14 cellular contexts compared by ENCODE assay signal in genomic region chr2:32647180-32647651, GRCh38. TPM values are rescaled to one million over a fixed set of nuclear protein-coding genes. Genes with fewer than 3 reads are reported as not detected.
DNase-seq lines count a peak whose midpoint lies in the region; TF ChIP-seq lines count a peak whose summit lies in the region.
"Had no signal": no experiment of that assay in that cellular context is flagged by ENCODE, and none has a peak within 500 bp of the region (broad histone marks: within the 10 kb centered on the region; RNA-seq: fewer than 3 reads in every experiment).

No MANE protein-coding gene starts in this region.

- peaks cover 6% of the 10 kb centered on the region for H3K36me3 Mint-ChIP-seq in Calu3 (ENCODE audit: insufficient read depth, unreplicated experiment)

- H3K79me2 ChIP-seq in GM23248 (ENCODE audit: insufficient read depth), result no peaks in the 10 kb centered on the region

- no peak for TF ChIP-seq CTCF in Calu3 (IDR thresholded peaks at IDR 0.05; ENCODE audit: unreplicated experiment)

- H2AFZ ChIP-seq in GM23248, result no peak overlapping the region

- DNase-seq in GM23248, result peak; percentile 84
- peak; percentile 63 for DNase-seq in amniotic stem cell (lab: John Stamatoyannopoulos, UW)
- DNase-seq in fibroblast of the conjunctiva (ENCODE audit: low read depth), result peak; percentile 58
- DNase-seq in T-helper 1 cell, result no peak
- no peak for DNase-seq in KBM-7
- no peak for DNase-seq in Calu3
- DNase-seq in posterior vena cava (ENCODE audit: low spot score), result no peak
- DNase-seq: activated CD4-positive, alpha-beta T cell treated with anti-CD3 and anti-CD28 coated beads, Interleukin-2, amount 50 U/mL, for 1 hour; lower lobe of right lung; NCI-H1436; NCI-H526 had no signal

- no peak overlapping the region for H3K27ac Mint-ChIP-seq in Calu3 (ENCODE audit: unreplicated experiment)
- H3K27ac Mint-ChIP-seq: activated T-helper 17 cell treated with anti-CD3 and anti-CD28 coated beads, Interleukin-2, amount 50 U/mL, for 72 hours had no signal

- CTCF ChIA-PET in Calu3 (lab: Charles Lee), result no interaction called here

- BruUV-seq in Calu3 (replicated peaks; lab: Mats Ljungman, UMichigan), result no TSS peak

- H3K4me3 ChIP-seq in GM23248 (no peak overlapping the region), subcutaneous abdominal adipose tissue (ENCODE audit: low read depth in 1 of 5, low read length in 5 of 5) (no peak overlapping the region)
- H3K4me3 ChIP-seq: cardiac muscle cell, lower lobe of right lung had no signal

- no peak overlapping the region for H3K9ac ChIP-seq in GM23248
- peak overlapping the region in 1 of 5 donors; percentile 13 for H3K9ac ChIP-seq in subcutaneous abdominal adipose tissue (ENCODE audit: low read length in 5 of 5)

- H3F3A ChIP-seq in GM23248 (ENCODE audit: insufficient read depth), result peaks cover 4% of the 10 kb centered on the region; the same call in 1 of the 2 replicates

- H3K27me3 ChIP-seq in GM23248 (replicated peaks; ENCODE audit: insufficient read depth) (no peaks in the 10 kb centered on the region), subcutaneous abdominal adipose tissue (ENCODE audit: control insufficient read depth in 5 of 5, insufficient read depth in 4 of 5, low read length in 5 of 5) (no peaks in the 10 kb centered on the region)
- H3K27me3 ChIP-seq: cardiac muscle cell had no signal

- H3K27ac ChIP-seq in GM23248 (peak overlapping the region; percentile 44), subcutaneous abdominal adipose tissue (ENCODE audit: low read depth, low read length) (peak overlapping the region; percentile 67)
- H3K27ac ChIP-seq: cardiac muscle cell, lower lobe of right lung had no signal

- intact Hi-C loops in Calu3 (cut with micrococcal nuclease; ENCODE audit: unreplicated experiment) (no loop called here), posterior vena cava (cut with DNase I) (no loop called here)

- H3K4me1 ChIP-seq in GM23248 (ENCODE audit: insufficient read depth) (peaks cover 15% of the 10 kb centered on the region), subcutaneous abdominal adipose tissue (ENCODE audit: control insufficient read depth in 5 of 5, insufficient read depth in 5 of 5, low read length in 5 of 5) (peaks cover 0 to 10% (median 8%) of the 10 kb centered on the region in 5 donors)
- H3K4me1 ChIP-seq: lower lobe of right lung had no signal

- H3K9me3 Mint-ChIP-seq in Calu3 (ENCODE audit: low read depth, unreplicated experiment), result no peaks in the 10 kb centered on the region
- H3K9me3 Mint-ChIP-seq: activated T-helper 17 cell treated with anti-CD3 and anti-CD28 coated beads, Interleukin-2, amount 50 U/mL, for 72 hours had no signal

- H4K20me1 ChIP-seq in GM23248 (ENCODE audit: insufficient read depth), result no peaks in the 10 kb centered on the region

- in situ Hi-C loops in GM23248 (cut with MboI), result no loop called here
- in situ Hi-C loops in KBM-7 (cut with MboI; ENCODE audit: low pct_unique_long_range_greater_than_20kb, low sequenced_read_pairs), result no loop called here

- H3K9me3 ChIP-seq in GM23248 (ENCODE audit: low read depth) (no peaks in the 10 kb centered on the region), subcutaneous abdominal adipose tissue (ENCODE audit: control insufficient read depth in 5 of 5, low read length in 5 of 5) (no peaks in the 10 kb centered on the region)
- H3K9me3 ChIP-seq: lower lobe of right lung had no signal

- no peaks in the 10 kb centered on the region for H3K4me1 Mint-ChIP-seq in Calu3 (ENCODE audit: low read depth, unreplicated experiment)

- H3K4me3 Mint-ChIP-seq in Calu3 (ENCODE audit: low read depth, unreplicated experiment), result no peak overlapping the region
- H3K4me3 Mint-ChIP-seq: activated T-helper 17 cell treated with anti-CD3 and anti-CD28 coated beads, Interleukin-2, amount 50 U/mL, for 72 hours had no signal

- WGBS in GM23248 (ENCODE audit: low coverage in 1 of 2, low lambda C conversion rate in 2 of 2, missing lambda C conversion rate in 2 of 2), 2 experiments, result 51 to 62% methylated on average over 5 of the region's 5 CpGs

- no peaks in the 10 kb centered on the region for H3K9me2 ChIP-seq in GM23248 (ENCODE audit: insufficient read depth)

- H3K27me3 Mint-ChIP-seq in Calu3 (ENCODE audit: unreplicated experiment), result no peaks in the 10 kb centered on the region
- H3K27me3 Mint-ChIP-seq: activated T-helper 17 cell treated with anti-CD3 and anti-CD28 coated beads, Interleukin-2, amount 50 U/mL, for 72 hours had no signal

- peaks cover 14% of the 10 kb centered on the region for H3K36me3 ChIP-seq in GM23248 (ENCODE audit: low read depth)
- peaks cover 11 to 34% (median 28%) of the 10 kb centered on the region in 5 donors for H3K36me3 ChIP-seq in subcutaneous abdominal adipose tissue (ENCODE audit: control insufficient read depth in 5 of 5, insufficient read depth in 5 of 5, low read length in 5 of 5)

- peak overlapping the region; percentile 38 for H3K4me2 ChIP-seq in GM23248 (ENCODE audit: unreplicated experiment)

RNA-seq across cellular contexts. Expression of gene TTC27, which starts 19.4 kb away (rescaled TPM):
- total RNA-seq in GM23248 (2014; rRNA removed; shearing (Covaris generic)), result 12.6 and 13.3 TPM in 2 replicates
- polyA plus RNA-seq in GM23248 (2016; fragmentation: Nextera tagmentation; extraction: Ambion mirVana), result 13.7 and 13.8 TPM in 2 replicates
- total RNA-seq in Calu3 (2022) (20.1 and 22.0 TPM in 2 replicates), posterior vena cava (10 to 100 TPM; 13.6 to 17.3 TPM)

Comparison
In these comparisons a context has a peak if more than half of its experiments do, and no peak if none do; other contexts are left out.
1. DNase-seq: peak in GM23248 (single experiment), amniotic stem cell (single experiment) and fibroblast of the conjunctiva (single experiment); none in T-helper 1 cell (0 of 5), KBM-7 (single experiment), Calu3 (single experiment) and posterior vena cava (single experiment).